In the genomic region with DNA sequence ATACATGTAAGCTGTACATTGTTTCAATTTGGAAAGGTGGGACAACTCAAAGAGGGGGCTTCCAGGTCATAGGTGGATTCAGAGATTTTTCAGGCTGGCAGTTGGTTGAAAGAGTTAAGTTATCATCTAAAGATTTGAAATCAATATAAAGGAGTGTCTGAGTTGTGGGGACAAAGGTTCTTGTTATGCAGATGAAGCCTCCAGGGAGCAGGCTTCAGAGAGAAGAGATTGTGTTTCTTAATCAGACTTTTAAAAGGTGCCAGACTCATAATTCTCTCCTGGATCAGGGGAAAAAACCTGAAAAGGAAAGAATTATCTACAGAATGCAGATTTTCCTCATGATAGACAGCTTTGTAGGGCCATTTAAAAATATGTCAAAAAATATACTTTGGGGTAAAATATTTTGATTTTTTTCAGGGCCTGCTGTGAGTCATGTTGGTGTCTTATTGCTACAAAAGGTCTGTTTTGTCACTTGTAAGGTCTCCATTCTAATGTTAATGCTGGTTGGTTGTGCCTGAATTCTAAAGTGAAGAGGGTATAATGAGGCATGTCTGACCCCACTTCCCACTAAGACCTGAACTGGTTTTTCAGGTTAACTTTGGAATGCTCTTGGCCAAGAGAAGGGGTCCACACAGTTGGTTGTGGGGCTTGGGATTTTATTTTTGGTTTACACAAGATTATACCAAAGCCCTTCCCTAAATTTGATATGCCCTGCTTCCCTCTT, we compare ENCODE assay signal across 28 cellular contexts. TPM values are rescaled to one million over a fixed set of nuclear protein-coding genes. Genes with fewer than 3 reads are reported as not detected.
A peak's percentile ranks its signal among the peaks of the same experiment; 100 is the strongest.
DNase-seq lines count a peak whose midpoint lies in the region; ATAC-seq and TF ChIP-seq lines count a peak whose summit lies in the region.
"Had no signal": no experiment of that assay in that cellular context is flagged by ENCODE, and none has a peak within 500 bp of the region (broad histone marks: within the 10 kb centered on the region; RNA-seq: fewer than 3 reads in every experiment).

No MANE protein-coding gene starts in this region.

- H3K4me3 Mint-ChIP-seq in activated naive CD4-positive, alpha-beta T cell treated with anti-CD3 and anti-CD28 coated beads, Interleukin-2, amount 50 U/mL, for 24 hours = no peak overlapping the region
- no peak overlapping the region for H3K4me3 Mint-ChIP-seq in activated naive CD4-positive, alpha-beta T cell treated with anti-CD3 and anti-CD28 coated beads, Interleukin-2, amount 10 ng/mL, durations not matched to agents 7 days and 5 days
- H3K4me3 Mint-ChIP-seq in T-helper 2 cell treated with Interferon-gamma antibody and Interleukin-4, amounts not matched to agents 5 μg/mL and 100 μg/mL, for 36 hours = no peak overlapping the region
- H3K4me3 Mint-ChIP-seq in naive thymus-derived CD4-positive, alpha-beta T cell = no peak overlapping the region
- H3K4me3 Mint-ChIP-seq: CD8-positive, alpha-beta T cell had no signal

- no peak for TF ChIP-seq CTCF in PC-9 (conservative IDR thresholded peaks at IDR 0.05)
- TF ChIP-seq CTCF in GM10248 (IDR thresholded peaks at IDR 0.05; ENCODE audit: control extremely low read depth, extremely low read depth, low read depth, missing control alignments) = no peak

- H3K9me3 ChIP-seq in PC-9 (ENCODE audit: insufficient read depth, low read depth) (no peaks in the 10 kb centered on the region), iPS-18a (ENCODE audit: control insufficient read depth, low read depth, low read length) (no peaks in the 10 kb centered on the region)
- H3K9me3 ChIP-seq in naive thymus-derived CD4-positive, alpha-beta T cell (ENCODE audit: control insufficient read depth in 2 of 3, low read length in 3 of 3) = no peaks in the 10 kb centered on the region
- H3K9me3 ChIP-seq: SJSA1 had no signal

- H2AFZ ChIP-seq in PC-9 = 0 out of 2 replicates have a peak overlapping the region, but pooled peaks have one; percentile 26

- POLR2A ChIA-PET in PC-9 (lab: Charles Lee; ENCODE audit: unreplicated experiment) (no interaction called here), GM10248 (lab: Yijun Ruan, JAX) (no interaction called here)
- POLR2A ChIA-PET in naive thymus-derived CD4-positive, alpha-beta T cell (lab: Charles Lee) = no interaction called here

- H3K36me3 ChIP-seq in PC-9 (ENCODE audit: low read depth) (no peaks in the 10 kb centered on the region), iPS-18a (ENCODE audit: control insufficient read depth, low read depth, low read length) (no peaks in the 10 kb centered on the region)
- no peaks in the 10 kb centered on the region for H3K36me3 ChIP-seq in naive thymus-derived CD4-positive, alpha-beta T cell (ENCODE audit: control insufficient read depth in 2 of 3, insufficient read depth in 3 of 3, low read length in 3 of 3)
- H3K36me3 ChIP-seq: SJSA1 had no signal

- no peaks in the 10 kb centered on the region for H3K27me3 Mint-ChIP-seq in activated naive CD4-positive, alpha-beta T cell treated with anti-CD3 and anti-CD28 coated beads, Interleukin-2, amount 50 U/mL, for 24 hours
- H3K27me3 Mint-ChIP-seq in activated naive CD4-positive, alpha-beta T cell treated with anti-CD3 and anti-CD28 coated beads, Interleukin-2, amount 10 ng/mL, durations not matched to agents 7 days and 5 days = no peaks in the 10 kb centered on the region
- H3K27me3 Mint-ChIP-seq in T-helper 2 cell treated with Interferon-gamma antibody and Interleukin-4, amounts not matched to agents 5 μg/mL and 100 μg/mL, for 36 hours (ENCODE audit: low read depth) = no peaks in the 10 kb centered on the region
- no peaks in the 10 kb centered on the region for H3K27me3 Mint-ChIP-seq in naive thymus-derived CD4-positive, alpha-beta T cell

- peak overlapping the region; percentile 21 for H3K9ac ChIP-seq in iPS-18a (ENCODE audit: low read length)
- H3K9ac ChIP-seq: KMS-11 had no signal

- ATAC-seq in naive thymus-derived CD4-positive, alpha-beta T cell = no peak
- ATAC-seq: HCT116, Right ventricle myocardium inferior had no signal

- H3K4me1 Mint-ChIP-seq in activated naive CD4-positive, alpha-beta T cell treated with anti-CD3 and anti-CD28 coated beads, Interleukin-2, amount 50 U/mL, for 24 hours = peaks cover 40% of the 10 kb centered on the region
- H3K4me1 Mint-ChIP-seq in activated naive CD4-positive, alpha-beta T cell treated with anti-CD3 and anti-CD28 coated beads, Interleukin-2, amount 10 ng/mL, durations not matched to agents 7 days and 5 days = peaks cover 38% of the 10 kb centered on the region
- H3K4me1 Mint-ChIP-seq in T-helper 2 cell treated with Interferon-gamma antibody and Interleukin-4, amounts not matched to agents 5 μg/mL and 100 μg/mL, for 36 hours (ENCODE audit: low read depth) = peaks cover 26% of the 10 kb centered on the region
- peaks cover 7 to 43% (median 25%) of the 10 kb centered on the region in 7 donors for H3K4me1 Mint-ChIP-seq in naive thymus-derived CD4-positive, alpha-beta T cell

- CTCF ChIA-PET in activated naive CD4-positive, alpha-beta T cell treated with anti-CD3 and anti-CD28 coated beads, Interleukin-2, amount 10 ng/mL, durations not matched to agents 7 days and 5 days (lab: Charles Lee) = no interaction called here
- CTCF ChIA-PET in PC-9 (lab: Charles Lee) = no interaction called here
- CTCF ChIA-PET in GM10248 (lab: Yijun Ruan, JAX) = no interaction called here
- CTCF ChIA-PET in naive thymus-derived CD4-positive, alpha-beta T cell (lab: Charles Lee) = no interaction called here

- no peaks in the 10 kb centered on the region for H3K9me3 Mint-ChIP-seq in activated naive CD4-positive, alpha-beta T cell treated with anti-CD3 and anti-CD28 coated beads, Interleukin-2, amount 50 U/mL, for 24 hours
- H3K9me3 Mint-ChIP-seq in activated naive CD4-positive, alpha-beta T cell treated with anti-CD3 and anti-CD28 coated beads, Interleukin-2, amount 10 ng/mL, durations not matched to agents 7 days and 5 days = no peaks in the 10 kb centered on the region
- no peaks in the 10 kb centered on the region for H3K9me3 Mint-ChIP-seq in T-helper 2 cell treated with Interferon-gamma antibody and Interleukin-4, amounts not matched to agents 5 μg/mL and 100 μg/mL, for 36 hours
- no peaks in the 10 kb centered on the region for H3K9me3 Mint-ChIP-seq in naive thymus-derived CD4-positive, alpha-beta T cell
- H3K9me3 Mint-ChIP-seq: CD8-positive, alpha-beta T cell had no signal

- peak overlapping the region; percentile 23 for H3K27ac Mint-ChIP-seq in activated naive CD4-positive, alpha-beta T cell treated with anti-CD3 and anti-CD28 coated beads, Interleukin-2, amount 50 U/mL, for 24 hours
- no peak overlapping the region for H3K27ac Mint-ChIP-seq in activated naive CD4-positive, alpha-beta T cell treated with anti-CD3 and anti-CD28 coated beads, Interleukin-2, amount 10 ng/mL, durations not matched to agents 7 days and 5 days
- H3K27ac Mint-ChIP-seq in T-helper 2 cell treated with Interferon-gamma antibody and Interleukin-4, amounts not matched to agents 5 μg/mL and 100 μg/mL, for 36 hours = no peak overlapping the region
- peak overlapping the region in 1 of 9 donors; percentile 23 for H3K27ac Mint-ChIP-seq in naive thymus-derived CD4-positive, alpha-beta T cell
- H3K27ac Mint-ChIP-seq: CD8-positive, alpha-beta T cell had no signal

- H3K27ac ChIP-seq in PC-9 (peak overlapping the region; percentile 35), iPS-18a (ENCODE audit: low read length) (peak overlapping the region; percentile 76)
- H3K27ac ChIP-seq in naive thymus-derived CD4-positive, alpha-beta T cell (ENCODE audit: low read depth, low read length) = no peak overlapping the region
- H3K27ac ChIP-seq: HL-60, KMS-11, SJSA1 had no signal

- no peaks in the 10 kb centered on the region for H3F3A ChIP-seq in PC-9 (ENCODE audit: insufficient read depth, low read depth)

- H3K4me1 ChIP-seq in PC-9 (replicated peaks; ENCODE audit: insufficient read depth) (peaks cover 24% of the 10 kb centered on the region), iPS-18a (ENCODE audit: control insufficient read depth, low read depth, low read length) (peaks cover 40% of the 10 kb centered on the region)
- H3K4me1 ChIP-seq in naive thymus-derived CD4-positive, alpha-beta T cell (ENCODE audit: control insufficient read depth in 2 of 2, insufficient read depth in 2 of 2, low read length in 2 of 2) = peaks cover 2 to 6% of the 10 kb centered on the region in 2 donors
- H3K4me1 ChIP-seq: SJSA1 had no signal

- H3K9me2 ChIP-seq in PC-9 (ENCODE audit: insufficient read depth) = no peaks in the 10 kb centered on the region

- no peak overlapping the region for H3K4me3 ChIP-seq in PC-9
- H3K4me3 ChIP-seq in iPS-18a (ENCODE audit: low read length) = peak overlapping the region; percentile 43
- no peak overlapping the region for H3K4me3 ChIP-seq in naive thymus-derived CD4-positive, alpha-beta T cell (ENCODE audit: low read length)
- H3K4me3 ChIP-seq: SJSA1 had no signal

- H3K27me3 ChIP-seq in PC-9 (ENCODE audit: insufficient read depth, low read depth) (no peaks in the 10 kb centered on the region), iPS-18a (ENCODE audit: control insufficient read depth, insufficient read depth, low read length) (no peaks in the 10 kb centered on the region)
- no peaks in the 10 kb centered on the region for H3K27me3 ChIP-seq in naive thymus-derived CD4-positive, alpha-beta T cell (ENCODE audit: control insufficient read depth in 2 of 2, insufficient read depth in 2 of 2, low read length in 2 of 2)
- H3K27me3 ChIP-seq: SJSA1 had no signal

- H3K4me2 ChIP-seq in PC-9 = peak overlapping the region; percentile 35
- H3K4me2 ChIP-seq: KMS-11 had no signal

- BruUV-seq in PC-9 (replicated peaks; lab: Mats Ljungman, UMichigan) = no TSS peak

- intact Hi-C loops in PC-9 (cut with micrococcal nuclease; ENCODE audit: unreplicated experiment) = no loop called here
- intact Hi-C loops in naive thymus-derived CD4-positive, alpha-beta T cell (cut with micrococcal nuclease) = no loop called here

- H3K79me2 ChIP-seq in PC-9 (ENCODE audit: low read depth) = no peaks in the 10 kb centered on the region

- no peaks in the 10 kb centered on the region for H3K36me3 Mint-ChIP-seq in activated naive CD4-positive, alpha-beta T cell treated with anti-CD3 and anti-CD28 coated beads, Interleukin-2, amount 50 U/mL, for 24 hours
- peaks cover 8% of the 10 kb centered on the region for H3K36me3 Mint-ChIP-seq in activated naive CD4-positive, alpha-beta T cell treated with anti-CD3 and anti-CD28 coated beads, Interleukin-2, amount 10 ng/mL, durations not matched to agents 7 days and 5 days
- H3K36me3 Mint-ChIP-seq in T-helper 2 cell treated with Interferon-gamma antibody and Interleukin-4, amounts not matched to agents 5 μg/mL and 100 μg/mL, for 36 hours (ENCODE audit: low read depth) = no peaks in the 10 kb centered on the region
- peaks cover 0 to 7% (median 0%) of the 10 kb centered on the region in 5 donors for H3K36me3 Mint-ChIP-seq in naive thymus-derived CD4-positive, alpha-beta T cell
- H3K36me3 Mint-ChIP-seq: CD8-positive, alpha-beta T cell had no signal

- DNase-seq in activated naive CD4-positive, alpha-beta T cell treated with anti-CD3 and anti-CD28 coated beads, Interleukin-2, amount 10 ng/mL, durations not matched to agents 7 days and 5 days = no peak
- DNase-seq in PC-9 = no peak
- no peak for DNase-seq in T-helper 2 cell treated with Interferon-gamma antibody and Interleukin-4, amounts not matched to agents 5 μg/mL and 100 μg/mL, for 36 hours (ENCODE audit: low spot score)
- DNase-seq in GM10248 (ENCODE audit: extremely low spot score) = no peak
- no peak for DNase-seq in naive thymus-derived CD4-positive, alpha-beta T cell
- no peak for DNase-seq in DMS153 treated with DMSO at 0.1 percent for 48 hours (lab: John Stamatoyannopoulos, UW; ENCODE audit: unreplicated experiment)
- DNase-seq: AML-193; C1 segment of cervical spinal cord; CD8-positive, alpha-beta T cell; DMS153; GF-D8; IMR-90; NCI-H1105 treated with DMSO at 0.1 percent for 48 hours; NCI-H1694; NCI-H2081; NCI-H446 treated with DMSO at 0.1 percent for 48 hours; NCI-H526 treated with DMSO at 0.1 percent for 48 hours; OCI-M1 had no signal

- no peaks in the 10 kb centered on the region for H4K20me1 ChIP-seq in PC-9 (ENCODE audit: insufficient read depth)

RNA-seq across cellular contexts. Expression of a gene that starts 52.7 kb away (rescaled TPM):
- 0.94 TPM in 1 of 2 replicates, not detected in the other for total RNA-seq in PC-9 (2021)
- not detected for total RNA-seq in naive thymus-derived CD4-positive, alpha-beta T cell
- polyA plus RNA-seq in naive thymus-derived CD4-positive, alpha-beta T cell = not detected
- total RNA-seq: A172; CD8-positive, alpha-beta T cell; Daoy; IMR-90; Right ventricle myocardium inferior; SJSA1 had no signal
- polyA plus RNA-seq: AG04450, IMR-90 had no signal
